1 cellular context compared by ENCODE assay signal in the genomic region with DNA sequence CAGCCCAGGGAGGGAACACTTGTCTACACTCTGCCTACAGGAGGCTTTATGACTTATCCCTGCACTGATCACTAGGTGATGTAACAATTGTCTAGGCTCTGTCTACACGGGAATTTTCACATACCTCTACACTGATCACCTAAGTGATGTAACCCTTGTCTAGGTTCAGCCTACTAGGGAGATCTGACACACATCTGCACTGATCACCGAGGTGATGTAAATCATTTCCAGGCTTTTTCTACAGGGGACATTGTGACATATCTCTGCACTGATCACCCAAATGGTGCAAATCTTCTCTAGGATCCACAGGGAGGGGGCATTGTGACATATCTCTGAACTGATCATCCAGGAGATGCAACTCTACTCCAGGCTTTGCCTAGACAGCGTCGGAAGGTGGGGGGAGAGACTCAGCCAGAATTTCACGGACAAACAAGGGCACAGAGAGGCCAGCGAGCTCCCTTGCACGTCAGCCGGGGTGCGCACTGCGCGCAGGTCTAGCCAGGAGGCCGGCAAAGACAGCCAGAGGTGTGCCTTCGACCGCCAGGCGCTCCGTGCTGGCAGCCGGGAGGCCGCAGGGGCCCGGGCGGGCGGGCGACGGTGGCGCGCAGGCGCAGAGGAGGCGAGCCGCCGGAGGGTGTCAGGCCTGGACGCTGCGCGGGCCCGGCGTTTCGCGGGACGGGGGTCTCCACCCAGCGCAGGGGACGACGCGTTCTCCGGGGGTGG.
TF ChIP-seq lines count a peak whose summit lies in the region.

No MANE protein-coding gene starts in this region.

TF ChIP-seq in K562, 482 proteins besides CTCF, POLR2A, EP300 and RAD21 (continued from another document):
- TF ChIP-seq, protein P1, sequence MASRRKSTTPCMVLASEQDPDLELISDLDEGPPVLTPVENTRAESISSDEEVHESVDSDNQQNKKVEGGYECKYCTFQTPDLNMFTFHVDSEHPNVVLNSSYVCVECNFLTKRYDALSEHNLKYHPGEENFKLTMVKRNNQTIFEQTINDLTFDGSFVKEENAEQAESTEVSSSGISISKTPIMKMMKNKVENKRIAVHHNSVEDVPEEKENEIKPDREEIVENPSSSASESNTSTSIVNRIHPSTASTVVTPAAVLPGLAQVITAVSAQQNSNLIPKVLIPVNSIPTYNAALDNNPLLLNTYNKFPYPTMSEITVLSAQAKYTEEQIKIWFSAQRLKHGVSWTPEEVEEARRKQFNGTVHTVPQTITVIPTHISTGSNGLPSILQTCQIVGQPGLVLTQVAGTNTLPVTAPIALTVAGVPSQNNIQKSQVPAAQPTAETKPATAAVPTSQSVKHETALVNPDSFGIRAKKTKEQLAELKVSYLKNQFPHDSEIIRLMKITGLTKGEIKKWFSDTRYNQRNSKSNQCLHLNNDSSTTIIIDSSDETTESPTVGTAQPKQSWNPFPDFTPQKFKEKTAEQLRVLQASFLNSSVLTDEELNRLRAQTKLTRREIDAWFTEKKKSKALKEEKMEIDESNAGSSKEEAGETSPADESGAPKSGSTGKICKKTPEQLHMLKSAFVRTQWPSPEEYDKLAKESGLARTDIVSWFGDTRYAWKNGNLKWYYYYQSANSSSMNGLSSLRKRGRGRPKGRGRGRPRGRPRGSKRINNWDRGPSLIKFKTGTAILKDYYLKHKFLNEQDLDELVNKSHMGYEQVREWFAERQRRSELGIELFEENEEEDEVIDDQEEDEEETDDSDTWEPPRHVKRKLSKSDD (conservative IDR thresholded peaks at IDR 0.05; ENCODE audit: low read length), result no peak
